In genomic region chr6:33995046-33995872, GRCh38 we compare ENCODE assay signal across 16 cellular contexts.
DNase-seq lines count a peak whose midpoint lies in the region; ATAC-seq and TF ChIP-seq lines count a peak whose summit lies in the region.
"Had no signal": no experiment of that assay in that cellular context is flagged by ENCODE, and none has a peak within 500 bp of the region (broad histone marks: within the 10 kb centered on the region; RNA-seq: fewer than 3 reads in every experiment).

No MANE protein-coding gene starts in this region.

- H2AFZ ChIP-seq in neural progenitor cell (replicated peaks) = no peak overlapping the region

- H3F3A ChIP-seq in neural progenitor cell (ENCODE audit: low read depth) = peaks cover 5% of the 10 kb centered on the region

- no peak for TF ChIP-seq POLR2A in esophagus muscularis mucosa (IDR thresholded peaks at IDR 0.05; ENCODE audit: low read depth)

- H3K27ac ChIP-seq in colonic mucosa = no peak overlapping the region
- H3K27ac ChIP-seq in neural progenitor cell = no peak overlapping the region
- H3K27ac ChIP-seq in esophagus muscularis mucosa (replicated peaks in 1 of 4) = no peak overlapping the region
- H3K27ac ChIP-seq: 22Rv1, heart right ventricle, ovary, tibial nerve had no signal

- H3K9ac ChIP-seq in colonic mucosa (ENCODE audit: low read depth in 2 of 2, low read length in 2 of 2) = no peak overlapping the region
- no peak overlapping the region for H3K9ac ChIP-seq in neural progenitor cell

- H3K36me3 Mint-ChIP-seq in neural progenitor cell = no peaks in the 10 kb centered on the region

- H3K36me3 ChIP-seq in colonic mucosa (no peaks in the 10 kb centered on the region), neural progenitor cell (no peaks in the 10 kb centered on the region), esophagus muscularis mucosa (no peaks in the 10 kb centered on the region)
- H3K36me3 ChIP-seq: heart right ventricle, ovary, tibial nerve had no signal

- intact Hi-C loops in colonic mucosa (cut with DNase I) (no loop called here), esophagus muscularis mucosa (cut with DNase I) (no loop called here)

- no peak overlapping the region for H3K27ac Mint-ChIP-seq in neural progenitor cell

- no peak overlapping the region for H3K4me3 Mint-ChIP-seq in neural progenitor cell

- peaks cover 2% of the 10 kb centered on the region for H3K27me3 Mint-ChIP-seq in neural progenitor cell (ENCODE audit: insufficient read depth, low read depth)

- DNase-seq in DMS153 (lab: John Stamatoyannopoulos, UW) (peak; percentile 12), DMS153 treated with DMSO at 0.1 percent for 48 hours (lab: John Stamatoyannopoulos, UW; ENCODE audit: unreplicated experiment) (no peak), NCI-H2227 (lab: John Stamatoyannopoulos, UW; ENCODE audit: unreplicated experiment) (peak; percentile 62), colonic mucosa (peak; percentile 92), neural progenitor cell (ENCODE audit: low spot score) (no peak), CD1c-positive myeloid dendritic cell (ENCODE audit: extremely low spot score) (no peak), esophagus muscularis mucosa (ENCODE audit: extremely low spot score) (no peak)
- DNase-seq: activated CD4-positive, alpha-beta T cell treated with anti-CD3 and anti-CD28 coated beads, Interleukin-2, amount 50 U/mL, for 1 hour; activated gamma-delta T cell treated with Interleukin-2 at 50 U/mL for 16 hours; heart right ventricle; ovary; stimulated activated CD4-positive, alpha-beta T cell treated with anti-CD3 and anti-CD28 coated beads, Interleukin-15, amount 100 ng/mL, for 24 hours; T-helper 1 cell had no signal

- no peaks in the 10 kb centered on the region for H3K79me2 ChIP-seq in neural progenitor cell (ENCODE audit: low read depth)

- H4K20me1 ChIP-seq in neural progenitor cell (ENCODE audit: low read depth) = no peaks in the 10 kb centered on the region

- H3K9me3 Mint-ChIP-seq in neural progenitor cell = no peaks in the 10 kb centered on the region

- H3K4me3 ChIP-seq in colonic mucosa (no peak overlapping the region), neural progenitor cell (no peak overlapping the region), esophagus muscularis mucosa (no peak overlapping the region)
- H3K4me3 ChIP-seq: heart right ventricle, ovary, tibial nerve had no signal

- peaks cover 20% of the 10 kb centered on the region for H3K4me1 Mint-ChIP-seq in neural progenitor cell

- peaks cover 4% of the 10 kb centered on the region for H3K4me1 ChIP-seq in colonic mucosa
- peaks cover 15% of the 10 kb centered on the region for H3K4me1 ChIP-seq in neural progenitor cell
- no peaks in the 10 kb centered on the region for H3K4me1 ChIP-seq in esophagus muscularis mucosa
- H3K4me1 ChIP-seq: tibial nerve had no signal

- TF ChIP-seq EP300 in esophagus muscularis mucosa (IDR thresholded peaks at IDR 0.05) = no peak

- H3K4me2 ChIP-seq in neural progenitor cell = peak overlapping the region; percentile 29

- ATAC-seq in GM21526 (IDR thresholded peaks at IDR 0.05; ENCODE audit: low FRiP score, unreplicated experiment) = no peak
- ATAC-seq: heart right ventricle had no signal

- WGBS in esophagus muscularis mucosa = 71% methylated on average over 11 of the region's 11 CpGs

- TF ChIP-seq CTCF in colonic mucosa (IDR thresholded peaks at IDR 0.05) (no peak), neural progenitor cell (IDR thresholded peaks at IDR 0.05) (no peak), esophagus muscularis mucosa (IDR thresholded peaks at IDR 0.05) (no peak)

- H3K27me3 ChIP-seq in colonic mucosa (no peaks in the 10 kb centered on the region), neural progenitor cell (no peaks in the 10 kb centered on the region), esophagus muscularis mucosa (peaks cover 0 to 41% (median 0%) of the 10 kb centered on the region in 4 donors)
- H3K27me3 ChIP-seq: ovary had no signal

- H3K9me3 ChIP-seq in colonic mucosa (no peaks in the 10 kb centered on the region), neural progenitor cell (ENCODE audit: low read depth) (no peaks in the 10 kb centered on the region), esophagus muscularis mucosa (peaks cover 0 to 15% (median 8%) of the 10 kb centered on the region in 4 donors)

Comparison
In these comparisons a context has a peak if more than half of its experiments do, and no peak if none do; other contexts are left out.
1. DNase-seq: peak in DMS153 (single experiment), NCI-H2227 (single experiment) and colonic mucosa (single experiment); none in DMS153 treated with DMSO at 0.1 percent for 48 hours (single experiment), neural progenitor cell (single experiment), CD1c-positive myeloid dendritic cell (single experiment) and esophagus muscularis mucosa (single experiment).